Comparison of ENCODE assay signal across 9 cellular contexts in the genomic region with DNA sequence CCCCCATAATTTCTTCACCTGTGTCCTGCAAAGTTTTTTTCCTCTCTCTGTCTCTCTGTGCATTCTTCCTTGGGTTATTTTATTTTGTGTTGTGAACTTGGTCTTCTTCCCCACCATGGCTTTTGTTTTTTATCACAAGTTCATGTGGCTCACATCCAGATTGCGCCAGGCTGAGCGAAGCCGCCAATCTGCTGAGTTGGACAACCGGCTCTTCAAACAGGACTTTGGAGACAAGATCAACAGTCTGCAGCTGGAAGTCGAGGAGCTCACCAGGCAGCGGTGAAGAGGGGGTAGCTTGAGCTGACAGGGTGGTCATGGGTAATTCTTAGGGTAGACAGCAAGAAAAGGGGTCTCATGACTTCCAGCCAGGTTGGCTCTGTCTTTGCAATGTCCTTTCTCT.
"Had no signal": no experiment of that assay in that cellular context is flagged by ENCODE, and none has a peak within 500 bp of the region (broad histone marks: within the 10 kb centered on the region; RNA-seq: fewer than 3 reads in every experiment).

No MANE protein-coding gene starts in this region.

- H3K9ac ChIP-seq: GM23248 had no signal

- FAIRE-seq: K562 had no signal

- H2AFZ ChIP-seq: GM23248 had no signal

- H3K4me1 ChIP-seq: HAP-1 had no signal

- ATAC-seq: HCT116, K562 had no signal

- H3K9me3 ChIP-seq: HAP-1 had no signal

- H3K27ac ChIP-seq: GM23248, HL-60 had no signal

- H3K4me3 ChIP-seq: GM23248, HAP-1, K562 had no signal

- DNase-seq: GM23248, GOT3, H7, HFFc6, IMR-90 had no signal
